ENCODE assay signal across 11 cellular contexts in genomic region chr19:34992582-34992981, GRCh38. TPM values are rescaled to one million over a fixed set of nuclear protein-coding genes. Genes with fewer than 3 reads are reported as not detected.
A peak's percentile ranks its signal among the peaks of the same experiment; 100 is the strongest.
DNase-seq lines count a peak whose midpoint lies in the region; ATAC-seq and TF ChIP-seq lines count a peak whose summit lies in the region.
"Not testable (repeated sequence)": the region's sequence is repeated elsewhere in the genome, so short reads cannot be mapped to it uniquely, and the experiment has no call there.
"Had no signal": no experiment of that assay in that cellular context is flagged by ENCODE, and none has a peak within 500 bp of the region (broad histone marks: within the 10 kb centered on the region; RNA-seq: fewer than 3 reads in every experiment).

No MANE protein-coding gene starts in this region.

- intact Hi-C loops in CD4-positive, alpha-beta T cell (cut with DNase I, micrococcal nuclease); natural killer cell (cut with micrococcal nuclease): not testable (repeated sequence)
- intact Hi-C loops in activated CD4-positive, alpha-beta memory T cell treated with anti-CD3 and anti-CD28 coated beads for 36 hours (cut with micrococcal nuclease): loop anchor here (10.0 kb wide), 1 partner anchor 222 kb away; no protein-coding TSS in a partner anchor

- H3K4me3 Mint-ChIP-seq in CD4-positive, alpha-beta T cell: peak overlapping the region; percentile 74
- H3K4me3 Mint-ChIP-seq in T-helper 17 cell (peak overlapping the region; percentile 50), natural killer cell (peak overlapping the region; percentile 72)
- H3K4me3 Mint-ChIP-seq in activated CD4-positive, alpha-beta memory T cell treated with anti-CD3 and anti-CD28 coated beads for 36 hours: not testable (repeated sequence)
- peak overlapping the region; percentile 64 for H3K4me3 Mint-ChIP-seq in activated naive CD8-positive, alpha-beta T cell treated with anti-CD3 and anti-CD28 coated beads, Interleukin-2, amount 10 ng/mL, durations not matched to agents 7 days and 5 days
- peak overlapping the region; percentile 10 for H3K4me3 Mint-ChIP-seq in stimulated activated effector memory CD8-positive, alpha-beta T cell treated with anti-CD3 and anti-CD28 coated beads, Interleukin-12 subunit alpha, Interleukin-12 subunit beta, amount 100 ng/mL, for 72 hours

- not testable (repeated sequence) for TF ChIP-seq CTCF in CD4-positive, alpha-beta T cell (IDR thresholded peaks at IDR 0.05); natural killer cell (IDR thresholded peaks at IDR 0.05)

- peak overlapping the region; percentile 63 for H3K27ac Mint-ChIP-seq in CD4-positive, alpha-beta T cell
- H3K27ac Mint-ChIP-seq in T-helper 17 cell: not testable (repeated sequence)
- H3K27ac Mint-ChIP-seq in activated CD4-positive, alpha-beta memory T cell treated with anti-CD3 and anti-CD28 coated beads for 36 hours: peak overlapping the region; percentile 96
- H3K27ac Mint-ChIP-seq in activated naive CD8-positive, alpha-beta T cell treated with anti-CD3 and anti-CD28 coated beads, Interleukin-2, amount 10 ng/mL, durations not matched to agents 7 days and 5 days: peak overlapping the region; percentile 71
- H3K27ac Mint-ChIP-seq in natural killer cell: peak overlapping the region in 1 of 2 donors; percentile 52
- H3K27ac Mint-ChIP-seq in stimulated activated effector memory CD8-positive, alpha-beta T cell treated with anti-CD3 and anti-CD28 coated beads, Interleukin-12 subunit alpha, Interleukin-12 subunit beta, amount 100 ng/mL, for 72 hours: peak overlapping the region; percentile 68

- not testable (repeated sequence) for H3K36me3 Mint-ChIP-seq in CD4-positive, alpha-beta T cell (ENCODE audit: low read depth); T-helper 17 cell (ENCODE audit: low read depth); activated CD4-positive, alpha-beta memory T cell treated with anti-CD3 and anti-CD28 coated beads for 36 hours; activated naive CD8-positive, alpha-beta T cell treated with anti-CD3 and anti-CD28 coated beads, Interleukin-2, amount 10 ng/mL, durations not matched to agents 7 days and 5 days; natural killer cell
- peaks cover 12% of the 10 kb centered on the region for H3K36me3 Mint-ChIP-seq in stimulated activated effector memory CD8-positive, alpha-beta T cell treated with anti-CD3 and anti-CD28 coated beads, Interleukin-12 subunit alpha, Interleukin-12 subunit beta, amount 100 ng/mL, for 72 hours

- POLR2A ChIA-PET in CD4-positive, alpha-beta T cell (lab: Charles Lee): interaction anchor here (0.7 to 0.8 kb wide), 3 partner anchors 9 to 22 kb away, joined by 3 to 6 read pairs (median 6); no protein-coding TSS in a partner anchor
- POLR2A ChIA-PET in activated CD4-positive, alpha-beta memory T cell treated with anti-CD3 and anti-CD28 coated beads for 36 hours (lab: Charles Lee): not testable (repeated sequence)
- POLR2A ChIA-PET in activated naive CD8-positive, alpha-beta T cell treated with anti-CD3 and anti-CD28 coated beads, Interleukin-2, amount 10 ng/mL, durations not matched to agents 7 days and 5 days (lab: Charles Lee): interaction anchor here (0.8 to 1.5 kb wide), 6 partner anchors 8 to 22 kb away, joined by 3 to 5 read pairs (median 4); no protein-coding TSS in a partner anchor

- CTCF ChIA-PET in CD4-positive, alpha-beta T cell (lab: Charles Lee); activated CD4-positive, alpha-beta memory T cell treated with anti-CD3 and anti-CD28 coated beads for 36 hours (lab: Charles Lee): not testable (repeated sequence)

- not testable (repeated sequence) for ATAC-seq in CD4-positive, alpha-beta T cell (ENCODE audit: poor library complexity); stimulated activated effector memory CD8-positive, alpha-beta T cell treated with anti-CD3 and anti-CD28 coated beads, Interleukin-12 subunit alpha, Interleukin-12 subunit beta, amount 100 ng/mL, for 72 hours
- ATAC-seq in T-helper 17 cell (peak; percentile 28), natural killer cell (peak in 2 of 3 donors; percentile 54 to 68)
- peak; percentile 25 for ATAC-seq in activated naive CD8-positive, alpha-beta T cell treated with anti-CD3 and anti-CD28 coated beads, Interleukin-2, amount 10 ng/mL, durations not matched to agents 7 days and 5 days (ENCODE audit: low read depth)

- DNase-seq in CD4-positive, alpha-beta T cell: peak in 2 of 10 experiments; percentile 39 to 46
- DNase-seq in T-helper 17 cell; activated CD4-positive, alpha-beta memory T cell treated with anti-CD3 and anti-CD28 coated beads for 36 hours; natural killer cell; stimulated activated effector memory CD8-positive, alpha-beta T cell treated with anti-CD3 and anti-CD28 coated beads, Interleukin-12 subunit alpha, Interleukin-12 subunit beta, amount 100 ng/mL, for 72 hours (ENCODE audit: low spot score in 2 of 2): not testable (repeated sequence)
- peak; percentile 44 to 47 for DNase-seq in activated T-cell treated with anti-CD3 and anti-CD28 coated beads, Interleukin-2, amount 50 U/mL, for 48 hours
- peak; percentile 52 for DNase-seq in activated gamma-delta T cell treated with Interleukin-2 at 50 U/mL for 16 hours
- peak; percentile 40 for DNase-seq in activated naive CD8-positive, alpha-beta T cell treated with anti-CD3 and anti-CD28 coated beads, Interleukin-2, amount 10 ng/mL, durations not matched to agents 7 days and 5 days

- H3K27me3 Mint-ChIP-seq in CD4-positive, alpha-beta T cell; T-helper 17 cell; activated CD4-positive, alpha-beta memory T cell treated with anti-CD3 and anti-CD28 coated beads for 36 hours; activated naive CD8-positive, alpha-beta T cell treated with anti-CD3 and anti-CD28 coated beads, Interleukin-2, amount 10 ng/mL, durations not matched to agents 7 days and 5 days; natural killer cell (ENCODE audit: low read depth in 2 of 2): not testable (repeated sequence)

- H3K9me3 ChIP-seq in CD4-positive, alpha-beta T cell (ENCODE audit: control insufficient read depth, low read length); T-helper 17 cell (ENCODE audit: control insufficient read depth, low read length, poor library complexity, severe bottlenecking): not testable (repeated sequence)

- not testable (repeated sequence) for H3K27me3 ChIP-seq in CD4-positive, alpha-beta T cell (ENCODE audit: control insufficient read depth, insufficient read depth, low read length)

- not testable (repeated sequence) for H3K27ac ChIP-seq in CD4-positive, alpha-beta T cell (ENCODE audit: low read depth, low read length)

- not testable (repeated sequence) for H3K9me3 Mint-ChIP-seq in CD4-positive, alpha-beta T cell; activated CD4-positive, alpha-beta memory T cell treated with anti-CD3 and anti-CD28 coated beads for 36 hours; activated naive CD8-positive, alpha-beta T cell treated with anti-CD3 and anti-CD28 coated beads, Interleukin-2, amount 10 ng/mL, durations not matched to agents 7 days and 5 days; natural killer cell; stimulated activated effector memory CD8-positive, alpha-beta T cell treated with anti-CD3 and anti-CD28 coated beads, Interleukin-12 subunit alpha, Interleukin-12 subunit beta, amount 100 ng/mL, for 72 hours

- H3K4me1 Mint-ChIP-seq in CD4-positive, alpha-beta T cell (ENCODE audit: low read depth): peaks cover 60% of the 10 kb centered on the region
- H3K4me1 Mint-ChIP-seq in T-helper 17 cell (peaks cover 22% of the 10 kb centered on the region), natural killer cell (peaks cover 18 to 41% of the 10 kb centered on the region in 2 donors)
- peaks cover 71% of the 10 kb centered on the region for H3K4me1 Mint-ChIP-seq in activated CD4-positive, alpha-beta memory T cell treated with anti-CD3 and anti-CD28 coated beads for 36 hours (ENCODE audit: low read depth)
- peaks cover 40% of the 10 kb centered on the region for H3K4me1 Mint-ChIP-seq in activated naive CD8-positive, alpha-beta T cell treated with anti-CD3 and anti-CD28 coated beads, Interleukin-2, amount 10 ng/mL, durations not matched to agents 7 days and 5 days
- H3K4me1 Mint-ChIP-seq in stimulated activated effector memory CD8-positive, alpha-beta T cell treated with anti-CD3 and anti-CD28 coated beads, Interleukin-12 subunit alpha, Interleukin-12 subunit beta, amount 100 ng/mL, for 72 hours: peaks cover 54% of the 10 kb centered on the region

RNA-seq across cellular contexts. Expression of gene GRAMD1A, which starts 7.5 kb away (rescaled TPM):
- 100 to 1,000 TPM; 221 to 229 TPM for total RNA-seq in CD4-positive, alpha-beta T cell
- 100 to 1,000 TPM; 153 to 162 TPM for total RNA-seq in T-helper 17 cell
- total RNA-seq in activated CD4-positive, alpha-beta memory T cell treated with anti-CD3 and anti-CD28 coated beads for 36 hours: 100 to 1,000 TPM; 204 to 223 TPM
- 100 to 1,000 TPM; 173 to 187 TPM for total RNA-seq in activated naive CD8-positive, alpha-beta T cell treated with anti-CD3 and anti-CD28 coated beads, Interleukin-2, amount 10 ng/mL, durations not matched to agents 7 days and 5 days
- 10 to 100 TPM; 57.6 to 80.3 (median 66.6) TPM for total RNA-seq in natural killer cell

RNA-seq across cellular contexts. Expression of gene ZNF792, which starts 28.6 kb away (rescaled TPM):
- 1 to 10 TPM; 6.8 to 8.9 TPM for total RNA-seq in CD4-positive, alpha-beta T cell
- total RNA-seq in T-helper 17 cell: 10 to 100 TPM; 15.1 to 15.5 TPM
- total RNA-seq in activated CD4-positive, alpha-beta memory T cell treated with anti-CD3 and anti-CD28 coated beads for 36 hours: 1 to 10 TPM; 6.4 to 6.9 TPM
- total RNA-seq in activated naive CD8-positive, alpha-beta T cell treated with anti-CD3 and anti-CD28 coated beads, Interleukin-2, amount 10 ng/mL, durations not matched to agents 7 days and 5 days: 10 to 100 TPM; 21.4 to 24.9 TPM
- total RNA-seq in natural killer cell: 10 to 100 TPM; 11.9 to 19.6 (median 16.2) TPM

RNA-seq across cellular contexts. Expression of gene SCN1B, which starts 37.7 kb away (rescaled TPM):
- total RNA-seq in CD4-positive, alpha-beta T cell: 1 to 10 TPM; 1.4 to 2.3 TPM
- 1 to 10 TPM; 1.9 to 6.2 TPM for total RNA-seq in T-helper 17 cell
- total RNA-seq in activated CD4-positive, alpha-beta memory T cell treated with anti-CD3 and anti-CD28 coated beads for 36 hours: 1 to 10 TPM; 1.1 to 1.6 TPM
- total RNA-seq in activated naive CD8-positive, alpha-beta T cell treated with anti-CD3 and anti-CD28 coated beads, Interleukin-2, amount 10 ng/mL, durations not matched to agents 7 days and 5 days: 1 to 10 TPM in 1 of 2 experiments, under 1 TPM in 1; 0.85 to 1.2 TPM
- total RNA-seq in natural killer cell: 1 to 10 TPM in 2 of 3 donors, under 1 TPM in 1; 0.94 to 1.5 (median 1.1) TPM

RNA-seq across cellular contexts. Expression of gene HPN, which starts 48.9 kb away (rescaled TPM):
- not detected for total RNA-seq in CD4-positive, alpha-beta T cell
- total RNA-seq in T-helper 17 cell: under 1 TPM in 1 of 2 donors, not detected in 1; 0.89 TPM
- total RNA-seq in activated CD4-positive, alpha-beta memory T cell treated with anti-CD3 and anti-CD28 coated beads for 36 hours: under 1 TPM in 1 of 2 experiments, not detected in 1; 0.21 TPM
- under 1 TPM in 1 of 2 experiments, not detected in 1; 0.20 TPM for total RNA-seq in activated naive CD8-positive, alpha-beta T cell treated with anti-CD3 and anti-CD28 coated beads, Interleukin-2, amount 10 ng/mL, durations not matched to agents 7 days and 5 days
- total RNA-seq in natural killer cell: not detected
- total RNA-seq: A673; CD8-positive, alpha-beta T cell; HFFc6 had no signal
